11 cellular contexts compared by ENCODE assay signal in the genomic region with DNA sequence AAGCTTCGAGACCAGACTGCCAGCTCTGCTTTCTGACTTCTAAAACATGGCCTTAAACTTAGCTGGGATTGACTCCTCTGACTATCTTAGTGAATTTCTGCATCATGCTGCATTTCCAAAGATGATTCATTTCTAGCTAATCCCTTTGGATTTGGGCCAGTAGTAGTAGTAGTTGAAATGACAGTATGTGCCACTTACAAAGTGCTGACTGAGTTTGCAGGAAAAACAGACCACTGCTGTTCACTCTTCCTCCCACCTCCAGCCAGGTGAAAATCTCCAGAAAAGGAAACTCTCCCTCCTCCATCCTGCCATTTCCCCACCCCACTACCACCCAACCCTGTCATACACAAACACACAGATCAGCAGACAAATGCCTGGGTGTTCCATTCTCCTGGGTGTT. TPM values are rescaled to one million over a fixed set of nuclear protein-coding genes. Genes with fewer than 3 reads are reported as not detected.
DNase-seq lines count a peak whose midpoint lies in the region; ATAC-seq and TF ChIP-seq lines count a peak whose summit lies in the region.
"Had no signal": no experiment of that assay in that cellular context is flagged by ENCODE, and none has a peak within 500 bp of the region (broad histone marks: within the 10 kb centered on the region; RNA-seq: fewer than 3 reads in every experiment).

No MANE protein-coding gene starts in this region.

- peak overlapping the region; percentile 55 for H3K27ac Mint-ChIP-seq in osteocyte (ENCODE audit: unreplicated experiment)
- no peak overlapping the region for H3K27ac Mint-ChIP-seq in activated naive CD4-positive, alpha-beta T cell treated with anti-CD3 and anti-CD28 coated beads for 36 hours
- H3K27ac Mint-ChIP-seq in Calu3 (ENCODE audit: unreplicated experiment): no peak overlapping the region

- peak overlapping the region; percentile 97; the same call in 1 of the 2 replicates for H2AFZ ChIP-seq in OCI-LY7 (ENCODE audit: low read length)

- no peaks in the 10 kb centered on the region for H3K36me3 Mint-ChIP-seq in osteocyte (ENCODE audit: unreplicated experiment)
- no peaks in the 10 kb centered on the region for H3K36me3 Mint-ChIP-seq in activated naive CD4-positive, alpha-beta T cell treated with anti-CD3 and anti-CD28 coated beads for 36 hours (ENCODE audit: low read depth)
- no peaks in the 10 kb centered on the region for H3K36me3 Mint-ChIP-seq in Calu3 (ENCODE audit: insufficient read depth, unreplicated experiment)

- DNase-seq in DMS 273 (lab: John Stamatoyannopoulos, UW; ENCODE audit: unreplicated experiment) (peak; percentile 62), OCI-LY7 (ENCODE audit: low spot score) (no peak), osteocyte (ENCODE audit: extremely low spot score, unreplicated experiment) (no peak), NCI-H2107 (lab: John Stamatoyannopoulos, UW) (no peak), Calu3 (no peak)
- DNase-seq in activated naive CD4-positive, alpha-beta T cell treated with anti-CD3 and anti-CD28 coated beads for 36 hours: no peak
- DNase-seq: DMS79, NCI-H2171, right lobe of liver had no signal

- 26 to 43% methylated on average over 1 of the region's 1 CpG for WGBS in esophagus, 2 donors

- H3K4me2 ChIP-seq in OCI-LY7 (ENCODE audit: low read length): no peak overlapping the region

- H3K27ac ChIP-seq in OCI-LY7 (ENCODE audit: low read depth, low read length, poor library complexity, severe bottlenecking) (no peak overlapping the region), esophagus (ENCODE audit: low read depth in 2 of 2, low read length in 1 of 2) (peak overlapping the region; percentile 42 to 77)
- H3K27ac ChIP-seq: right lobe of liver had no signal

- CTCF ChIA-PET in OCI-LY7 (lab: Charles Lee; ENCODE audit: unreplicated experiment) (no interaction called here), Calu3 (lab: Charles Lee) (no interaction called here)
- CTCF ChIA-PET in activated naive CD4-positive, alpha-beta T cell treated with anti-CD3 and anti-CD28 coated beads for 36 hours (lab: Charles Lee): interaction anchor here (0.7 to 1.9 kb wide), 3 partner anchors 10 to 26 kb away, joined by 3 read pairs; no protein-coding TSS in a partner anchor

- H3K27me3 Mint-ChIP-seq in osteocyte (ENCODE audit: unreplicated experiment) (peaks cover 40% of the 10 kb centered on the region), Calu3 (ENCODE audit: unreplicated experiment) (no peaks in the 10 kb centered on the region)
- peaks cover 7% of the 10 kb centered on the region for H3K27me3 Mint-ChIP-seq in activated naive CD4-positive, alpha-beta T cell treated with anti-CD3 and anti-CD28 coated beads for 36 hours (ENCODE audit: low read depth)

- no peaks in the 10 kb centered on the region for H3K9me3 ChIP-seq in OCI-LY7 (ENCODE audit: low read length)
- no peaks in the 10 kb centered on the region for H3K9me3 ChIP-seq in esophagus (ENCODE audit: control insufficient read depth in 2 of 2, insufficient read depth in 1 of 2, low read depth in 1 of 2, low read length in 1 of 2)
- H3K9me3 ChIP-seq: right lobe of liver had no signal

- no peak overlapping the region for H3K4me3 ChIP-seq in OCI-LY7 (ENCODE audit: low read depth, low read length, poor library complexity, severe bottlenecking)
- H3K4me3 ChIP-seq in esophagus (ENCODE audit: low read depth in 1 of 2, low read length in 2 of 2): no peak overlapping the region
- H3K4me3 ChIP-seq: right lobe of liver had no signal

- no peaks in the 10 kb centered on the region for H4K20me1 ChIP-seq in OCI-LY7 (ENCODE audit: insufficient read depth, low read length)

- no peak overlapping the region for H3K4me3 Mint-ChIP-seq in osteocyte (ENCODE audit: unreplicated experiment)
- no peak overlapping the region for H3K4me3 Mint-ChIP-seq in activated naive CD4-positive, alpha-beta T cell treated with anti-CD3 and anti-CD28 coated beads for 36 hours
- no peak overlapping the region for H3K4me3 Mint-ChIP-seq in Calu3 (ENCODE audit: low read depth, unreplicated experiment)

- H3K9me2 ChIP-seq in OCI-LY7 (ENCODE audit: insufficient read depth, low read length): no peaks in the 10 kb centered on the region

- no peaks in the 10 kb centered on the region for H3K36me3 ChIP-seq in OCI-LY7 (ENCODE audit: insufficient read depth, low read length)
- no peaks in the 10 kb centered on the region for H3K36me3 ChIP-seq in esophagus (ENCODE audit: control insufficient read depth in 2 of 2, insufficient read depth in 2 of 2, low read length in 1 of 2)
- H3K36me3 ChIP-seq: right lobe of liver had no signal

- H3K4me1 ChIP-seq in OCI-LY7 (ENCODE audit: insufficient read depth, low read length, poor library complexity, severe bottlenecking) (peaks cover 40% of the 10 kb centered on the region), esophagus (ENCODE audit: control insufficient read depth in 2 of 2, insufficient read depth in 2 of 2, low read length in 1 of 2) (no peaks in the 10 kb centered on the region)

- no peak for ATAC-seq in GM18858 (IDR thresholded peaks at IDR 0.05; ENCODE audit: unreplicated experiment)

- BruUV-seq in OCI-LY7 (replicated peaks; lab: Mats Ljungman, UMichigan): no TSS peak
- no TSS peak for BruUV-seq in Calu3 (replicated peaks; lab: Mats Ljungman, UMichigan)

- H3K9me3 Mint-ChIP-seq in osteocyte (ENCODE audit: unreplicated experiment): peaks cover 5% of the 10 kb centered on the region
- no peaks in the 10 kb centered on the region for H3K9me3 Mint-ChIP-seq in activated naive CD4-positive, alpha-beta T cell treated with anti-CD3 and anti-CD28 coated beads for 36 hours
- H3K9me3 Mint-ChIP-seq in Calu3 (ENCODE audit: low read depth, unreplicated experiment): no peaks in the 10 kb centered on the region

- intact Hi-C loops in OCI-LY7 (cut with micrococcal nuclease; ENCODE audit: unreplicated experiment) (loop anchor here (10.0 kb wide), 1 partner anchor 576 kb away; a partner anchor contains a TSS), Calu3 (cut with micrococcal nuclease; ENCODE audit: unreplicated experiment) (no loop called here)
- intact Hi-C loops in activated naive CD4-positive, alpha-beta T cell treated with anti-CD3 and anti-CD28 coated beads for 36 hours (cut with micrococcal nuclease): loop anchor here (10.0 kb wide), 1 partner anchor 1696 kb away; a partner anchor contains a TSS

- POLR2A ChIA-PET in OCI-LY7 (lab: Charles Lee): no interaction called here

- H3K79me2 ChIP-seq in OCI-LY7 (ENCODE audit: insufficient read depth, low read depth, low read length): no peaks in the 10 kb centered on the region

- no peak for TF ChIP-seq CTCF in OCI-LY7 (conservative IDR thresholded peaks at IDR 0.05; ENCODE audit: low read length)
- no peak for TF ChIP-seq CTCF in osteocyte (IDR thresholded peaks at IDR 0.05)
- TF ChIP-seq CTCF in Calu3 (IDR thresholded peaks at IDR 0.05; ENCODE audit: unreplicated experiment): no peak

- H3K4me1 Mint-ChIP-seq in osteocyte (ENCODE audit: unreplicated experiment) (peaks cover 15% of the 10 kb centered on the region), Calu3 (ENCODE audit: low read depth, unreplicated experiment) (peaks cover 25% of the 10 kb centered on the region)
- H3K4me1 Mint-ChIP-seq in activated naive CD4-positive, alpha-beta T cell treated with anti-CD3 and anti-CD28 coated beads for 36 hours (ENCODE audit: low read depth): peaks cover 18% of the 10 kb centered on the region

- H3K27me3 ChIP-seq in esophagus (ENCODE audit: control insufficient read depth in 1 of 2, insufficient read depth in 2 of 2, low read length in 2 of 2): no peaks in the 10 kb centered on the region
- H3K27me3 ChIP-seq: right lobe of liver had no signal

RNA-seq across cellular contexts. Expression of a gene that starts 8.5 kb away (rescaled TPM):
- 24.1 and 29.9 TPM in 2 replicates for total RNA-seq in OCI-LY7 (2014; rRNA removed; shearing (Covaris generic))
- total RNA-seq in OCI-LY7 (2022): 24.4 and 28.1 TPM in 2 replicates
- polyA plus RNA-seq in esophagus: 1 to 10 TPM; 3.4 to 4.2 TPM
- 6.5 and 7.0 TPM in 2 replicates for total RNA-seq in osteocyte
- 10 to 100 TPM; 11.9 to 12.6 TPM for total RNA-seq in activated naive CD4-positive, alpha-beta T cell treated with anti-CD3 and anti-CD28 coated beads for 36 hours
- total RNA-seq in Calu3 (2022): 23.2 and 28.0 TPM in 2 replicates
